ENCODE assay signal across 27 cellular contexts in the genomic region with DNA sequence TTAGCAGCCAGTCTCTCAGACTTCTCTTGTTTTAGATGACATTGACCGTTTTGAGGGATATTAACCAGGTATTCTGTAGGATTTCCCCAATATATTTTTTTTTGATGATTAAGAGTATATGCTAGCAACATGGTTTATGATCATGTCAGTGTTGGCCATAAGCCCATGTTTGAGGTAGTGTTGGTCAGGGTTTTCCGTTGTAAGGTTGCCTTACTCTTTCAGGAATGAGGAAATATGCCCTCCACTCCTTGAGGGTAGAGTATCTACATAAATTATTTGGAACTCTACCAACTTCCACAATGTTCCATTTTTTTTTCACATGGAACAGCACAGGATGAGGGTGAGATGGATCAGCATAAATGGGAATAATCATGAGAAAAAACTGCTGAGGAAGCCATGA.
"Had no signal": no experiment of that assay in that cellular context is flagged by ENCODE, and none has a peak within 500 bp of the region (broad histone marks: within the 10 kb centered on the region; RNA-seq: fewer than 3 reads in every experiment).

No MANE protein-coding gene starts in this region.

- H3K4me1 ChIP-seq: adrenal gland, SJCRH30 had no signal

- H3K4me1 Mint-ChIP-seq: activated B cell treated with CpG ODN at 0.5 μM for 24 hours; activated CD4-positive, alpha-beta T cell treated with anti-CD3 and anti-CD28 coated beads, Interleukin-2, amount 10 ng/mL, durations not matched to agents 7 days and 5 days; activated naive CD4-positive, alpha-beta T cell treated with anti-CD3 and anti-CD28 coated beads, Interleukin-2, amount 10 ng/mL, durations not matched to agents 7 days and 5 days; activated naive CD8-positive, alpha-beta T cell treated with anti-CD3 and anti-CD28 coated beads, Interleukin-2, amount 10 ng/mL, durations not matched to agents 7 days and 5 days; activated T-helper 17 cell treated with anti-CD3 and anti-CD28 coated beads, Interleukin-2, amount 50 U/mL, for 72 hours had no signal

- H3K27ac ChIP-seq: adrenal gland, SJCRH30 had no signal

- H3K9me2 ChIP-seq: SK-N-SH had no signal

- ATAC-seq: activated T-cell treated with anti-CD3 and anti-CD28 coated beads, Interleukin-2, amount 50 U/mL, for 4 hours; activated T-helper 17 cell treated with anti-CD3 and anti-CD28 coated beads, Interleukin-2, amount 50 U/mL, for 72 hours; Right ventricle myocardium inferior had no signal

- H3K27me3 Mint-ChIP-seq: activated B cell treated with CpG ODN at 0.5 μM for 24 hours; activated CD4-positive, alpha-beta memory T cell treated with anti-CD3 and anti-CD28 coated beads for 36 hours; activated CD4-positive, alpha-beta T cell treated with anti-CD3 and anti-CD28 coated beads, Interleukin-2, amount 10 ng/mL, durations not matched to agents 7 days and 5 days; activated naive CD4-positive, alpha-beta T cell treated with anti-CD3 and anti-CD28 coated beads, Interleukin-2, amount 10 ng/mL, durations not matched to agents 7 days and 5 days; activated naive CD8-positive, alpha-beta T cell treated with anti-CD3 and anti-CD28 coated beads, Interleukin-2, amount 10 ng/mL, durations not matched to agents 7 days and 5 days; activated T-helper 17 cell treated with anti-CD3 and anti-CD28 coated beads, Interleukin-2, amount 50 U/mL, for 72 hours had no signal

- H3K36me3 ChIP-seq: adrenal gland, SJCRH30 had no signal

- DNase-seq: activated B cell treated with CpG ODN at 0.5 μM for 24 hours; activated CD4-positive, alpha-beta memory T cell treated with anti-CD3 and anti-CD28 coated beads for 36 hours; activated CD4-positive, alpha-beta T cell treated with anti-CD3 and anti-CD28 coated beads, Interleukin-2, amount 10 ng/mL, durations not matched to agents 7 days and 5 days; activated CD8-positive, alpha-beta memory T cell treated with anti-CD3 and anti-CD28 coated beads for 24 hours; activated gamma-delta T cell; activated naive CD4-positive, alpha-beta T cell treated with anti-CD3 and anti-CD28 coated beads, Interleukin-2, amount 10 ng/mL, durations not matched to agents 7 days and 5 days; activated naive CD8-positive, alpha-beta T cell treated with anti-CD3 and anti-CD28 coated beads, Interleukin-2, amount 10 ng/mL, durations not matched to agents 7 days and 5 days; activated T-cell treated with anti-CD3 and anti-CD28 coated beads, Interleukin-2, amount 50 U/mL, for 4 hours; adrenal gland; anterior cingulate cortex; central memory CD4-positive, alpha-beta T cell; IMR-90; KBM-7; NCI-H1092 treated with DMSO at 0.1 percent for 48 hours; NCI-H1417 treated with DMSO at 0.1 percent for 48 hours; NCI-H1694; NCI-H2029; NCI-H2107; NCI-H2171 treated with DMSO at 0.1 percent for 48 hours; NCI-H345; NCI-H510A treated with DMSO at 0.1 percent for 48 hours; SJCRH30; SK-N-SH; T-helper 9 cell had no signal

- H3K27ac Mint-ChIP-seq: activated B cell treated with CpG ODN at 0.5 μM for 24 hours; activated CD4-positive, alpha-beta memory T cell treated with anti-CD3 and anti-CD28 coated beads for 36 hours; activated CD4-positive, alpha-beta T cell treated with anti-CD3 and anti-CD28 coated beads, Interleukin-2, amount 10 ng/mL, durations not matched to agents 7 days and 5 days; activated naive CD4-positive, alpha-beta T cell treated with anti-CD3 and anti-CD28 coated beads, Interleukin-2, amount 10 ng/mL, durations not matched to agents 7 days and 5 days; activated naive CD8-positive, alpha-beta T cell treated with anti-CD3 and anti-CD28 coated beads, Interleukin-2, amount 10 ng/mL, durations not matched to agents 7 days and 5 days; activated T-helper 17 cell treated with anti-CD3 and anti-CD28 coated beads, Interleukin-2, amount 50 U/mL, for 72 hours; T-helper 1 cell treated with Interleukin-12 subunit alpha and Interleukin-12 subunit beta and Interleukin-4 antibody, amounts not matched to agents 30 μg/mL and 1 μg/mL, for 36 hours had no signal

- H3K4me2 ChIP-seq: SK-N-SH had no signal

- H3K36me3 Mint-ChIP-seq: activated CD4-positive, alpha-beta memory T cell treated with anti-CD3 and anti-CD28 coated beads for 36 hours; activated naive CD4-positive, alpha-beta T cell treated with anti-CD3 and anti-CD28 coated beads, Interleukin-2, amount 10 ng/mL, durations not matched to agents 7 days and 5 days; activated naive CD8-positive, alpha-beta T cell treated with anti-CD3 and anti-CD28 coated beads, Interleukin-2, amount 10 ng/mL, durations not matched to agents 7 days and 5 days had no signal

- H3K4me3 Mint-ChIP-seq: activated B cell treated with CpG ODN at 0.5 μM for 24 hours; activated CD4-positive, alpha-beta memory T cell treated with anti-CD3 and anti-CD28 coated beads for 36 hours; activated CD4-positive, alpha-beta T cell treated with anti-CD3 and anti-CD28 coated beads, Interleukin-2, amount 10 ng/mL, durations not matched to agents 7 days and 5 days; activated naive CD4-positive, alpha-beta T cell treated with anti-CD3 and anti-CD28 coated beads, Interleukin-2, amount 10 ng/mL, durations not matched to agents 7 days and 5 days; activated naive CD8-positive, alpha-beta T cell treated with anti-CD3 and anti-CD28 coated beads, Interleukin-2, amount 10 ng/mL, durations not matched to agents 7 days and 5 days; activated T-cell treated with anti-CD3 and anti-CD28 coated beads, Interleukin-2, amount 50 U/mL, for 4 hours; activated T-helper 17 cell treated with anti-CD3 and anti-CD28 coated beads, Interleukin-2, amount 50 U/mL, for 72 hours; T-helper 1 cell treated with Interleukin-12 subunit alpha and Interleukin-12 subunit beta and Interleukin-4 antibody, amounts not matched to agents 30 μg/mL and 1 μg/mL, for 36 hours had no signal

- H3K27me3 ChIP-seq: adrenal gland, SJCRH30 had no signal

- H3K4me3 ChIP-seq: adrenal gland, SJCRH30 had no signal

- H3K9me3 ChIP-seq: adrenal gland, SJCRH30, SK-N-SH had no signal
